ENCODE assay signal across 15 cellular contexts in genomic region chr2:62200868-62201267, GRCh38. TPM values are rescaled to one million over a fixed set of nuclear protein-coding genes. Genes with fewer than 3 reads are reported as not detected.
DNase-seq lines count a peak whose midpoint lies in the region; ATAC-seq and TF ChIP-seq lines count a peak whose summit lies in the region.
"Had no signal": no experiment of that assay in that cellular context is flagged by ENCODE, and none has a peak within 500 bp of the region (broad histone marks: within the 10 kb centered on the region; RNA-seq: fewer than 3 reads in every experiment).

No MANE protein-coding gene starts in this region.

- no peaks in the 10 kb centered on the region for H3K27me3 Mint-ChIP-seq in activated CD4-positive, alpha-beta memory T cell treated with anti-CD3 and anti-CD28 coated beads for 36 hours
- H3K27me3 Mint-ChIP-seq in activated CD4-positive, alpha-beta memory T cell treated with anti-CD3 and anti-CD28 coated beads, Interleukin-2, amount 10 ng/mL, durations not matched to agents 7 days and 5 days: no peaks in the 10 kb centered on the region
- H3K27me3 Mint-ChIP-seq in activated T-helper 1 cell treated with anti-CD3 and anti-CD28 coated beads, Interleukin-12 subunit alpha, Interleukin-12 subunit beta, Interleukin-2, Interleukin-4 antibody, amounts not matched to agents 30 ng/mL and 10 ng/mL and 1 ng/mL, durations not matched to agents 14 hours and 24 hours and 36 hours (ENCODE audit: insufficient read depth): no peaks in the 10 kb centered on the region

- no peak for ATAC-seq in heart right ventricle
- ATAC-seq: esophagus mucosa, heart left ventricle had no signal

- POLR2A ChIA-PET in activated CD4-positive, alpha-beta memory T cell treated with anti-CD3 and anti-CD28 coated beads for 36 hours (lab: Charles Lee): interaction anchor here (1.1 to 1.9 kb wide), 3 partner anchors 87 to 145 kb away, joined by 3 to 8 read pairs (median 4); no protein-coding TSS in a partner anchor
- POLR2A ChIA-PET in activated CD4-positive, alpha-beta memory T cell treated with anti-CD3 and anti-CD28 coated beads, Interleukin-2, amount 10 ng/mL, durations not matched to agents 7 days and 5 days (lab: Charles Lee): interaction anchor here (1.2 kb wide), 1 partner anchor 113 kb away, joined by 4 read pairs; no protein-coding TSS in a partner anchor

- peak overlapping the region; percentile 88 for H3K4me3 Mint-ChIP-seq in activated CD4-positive, alpha-beta memory T cell treated with anti-CD3 and anti-CD28 coated beads for 36 hours
- H3K4me3 Mint-ChIP-seq in activated CD4-positive, alpha-beta memory T cell treated with anti-CD3 and anti-CD28 coated beads, Interleukin-2, amount 10 ng/mL, durations not matched to agents 7 days and 5 days: no peak overlapping the region
- peak overlapping the region; percentile 87 for H3K4me3 Mint-ChIP-seq in activated T-helper 1 cell treated with anti-CD3 and anti-CD28 coated beads, Interleukin-12 subunit alpha, Interleukin-12 subunit beta, Interleukin-2, Interleukin-4 antibody, amounts not matched to agents 30 ng/mL and 10 ng/mL and 1 ng/mL, durations not matched to agents 14 hours and 24 hours and 36 hours

- H3K4me3 ChIP-seq in neutrophil (ENCODE audit: low read depth in 1 of 2, low read length in 1 of 2) (no peak overlapping the region), heart right ventricle (no peak overlapping the region)
- H3K4me3 ChIP-seq: heart left ventricle had no signal

- H3K27ac ChIP-seq in neutrophil (peak overlapping the region; percentile 73), heart right ventricle (peak overlapping the region in 4 of 10 donors; percentile 1 to 21 (median 15))

- peaks cover 8% of the 10 kb centered on the region for H3K36me3 Mint-ChIP-seq in activated CD4-positive, alpha-beta memory T cell treated with anti-CD3 and anti-CD28 coated beads for 36 hours
- H3K36me3 Mint-ChIP-seq in activated CD4-positive, alpha-beta memory T cell treated with anti-CD3 and anti-CD28 coated beads, Interleukin-2, amount 10 ng/mL, durations not matched to agents 7 days and 5 days (ENCODE audit: low read depth): peaks cover 29% of the 10 kb centered on the region
- H3K36me3 Mint-ChIP-seq in activated T-helper 1 cell treated with anti-CD3 and anti-CD28 coated beads, Interleukin-12 subunit alpha, Interleukin-12 subunit beta, Interleukin-2, Interleukin-4 antibody, amounts not matched to agents 30 ng/mL and 10 ng/mL and 1 ng/mL, durations not matched to agents 14 hours and 24 hours and 36 hours (ENCODE audit: low read depth): peaks cover 19% of the 10 kb centered on the region

- intact Hi-C loops in activated CD4-positive, alpha-beta memory T cell treated with anti-CD3 and anti-CD28 coated beads for 36 hours (cut with micrococcal nuclease): loop anchor here (1.0 to 2.0 kb wide), 2 partner anchors 437 to 662 kb away; partner anchors contain the start of gene XPO1
- intact Hi-C loops in activated T-helper 1 cell treated with anti-CD3 and anti-CD28 coated beads, Interleukin-12 subunit alpha, Interleukin-12 subunit beta, Interleukin-2, Interleukin-4 antibody, amounts not matched to agents 30 ng/mL and 10 ng/mL and 1 ng/mL, durations not matched to agents 14 hours and 24 hours and 36 hours (cut with micrococcal nuclease): loop anchor here (1.0 to 5.0 kb wide), 3 partner anchors 105 to 1184 kb away; partner anchors contain the start of genes PEX13 and PUS10
- intact Hi-C loops in heart right ventricle (cut with DNase I): loop anchor here in 4 of 10 donors (5.0 to 10.0 kb wide), 4 partner anchors 86 to 211 kb away; no protein-coding TSS in a partner anchor

- CTCF ChIA-PET in activated CD4-positive, alpha-beta memory T cell treated with anti-CD3 and anti-CD28 coated beads for 36 hours (lab: Charles Lee): no interaction called here
- CTCF ChIA-PET in activated CD4-positive, alpha-beta memory T cell treated with anti-CD3 and anti-CD28 coated beads, Interleukin-2, amount 10 ng/mL, durations not matched to agents 7 days and 5 days (lab: Charles Lee): interaction anchor here (1.3 kb wide), 1 partner anchor 341 kb away, joined by 3 read pairs; no protein-coding TSS in a partner anchor

- H3K36me3 ChIP-seq in neutrophil: no peaks in the 10 kb centered on the region
- H3K36me3 ChIP-seq in heart right ventricle: no peaks in the 10 kb centered on the region
- H3K36me3 ChIP-seq: heart left ventricle had no signal

- TF ChIP-seq POLR2A in GM18951 (IDR thresholded peaks at IDR 0.05; ENCODE audit: extremely low read depth, insufficient read depth, insufficient read length): peak; percentile 13

- in situ Hi-C loops in GM18951 (cut with MboI; ENCODE audit: low sequenced_read_pairs, unreplicated experiment): loop anchor here (10.0 kb wide), 1 partner anchor 214 kb away; no protein-coding TSS in a partner anchor

- TF ChIP-seq CTCF in neutrophil (IDR thresholded peaks at IDR 0.05): no peak
- TF ChIP-seq CTCF in heart right ventricle (IDR thresholded peaks at IDR 0.05): no peak

- H3K27ac Mint-ChIP-seq in activated CD4-positive, alpha-beta memory T cell treated with anti-CD3 and anti-CD28 coated beads for 36 hours: peak overlapping the region; percentile 96
- no peak overlapping the region for H3K27ac Mint-ChIP-seq in activated CD4-positive, alpha-beta memory T cell treated with anti-CD3 and anti-CD28 coated beads, Interleukin-2, amount 10 ng/mL, durations not matched to agents 7 days and 5 days
- H3K27ac Mint-ChIP-seq in activated T-helper 1 cell treated with anti-CD3 and anti-CD28 coated beads, Interleukin-12 subunit alpha, Interleukin-12 subunit beta, Interleukin-2, Interleukin-4 antibody, amounts not matched to agents 30 ng/mL and 10 ng/mL and 1 ng/mL, durations not matched to agents 14 hours and 24 hours and 36 hours: peak overlapping the region; percentile 96

- H3K9me3 ChIP-seq in neutrophil: no peaks in the 10 kb centered on the region
- H3K9me3 ChIP-seq in heart right ventricle: no peaks in the 10 kb centered on the region
- H3K9me3 ChIP-seq: heart left ventricle, SK-N-SH had no signal

- H3K4me1 ChIP-seq in neutrophil (ENCODE audit: control insufficient read depth in 1 of 2, insufficient read depth in 1 of 2, low read depth in 1 of 2, low read length in 1 of 2) (peaks cover 84 to 92% of the 10 kb centered on the region in 2 experiments), heart right ventricle (peaks cover 4 to 81% (median 70%) of the 10 kb centered on the region in 9 donors)

- DNase-seq in activated CD4-positive, alpha-beta memory T cell treated with anti-CD3 and anti-CD28 coated beads for 36 hours: no peak
- DNase-seq in activated CD4-positive, alpha-beta memory T cell treated with anti-CD3 and anti-CD28 coated beads, Interleukin-2, amount 10 ng/mL, durations not matched to agents 7 days and 5 days: no peak
- DNase-seq in activated T-helper 1 cell treated with anti-CD3 and anti-CD28 coated beads, Interleukin-12 subunit alpha, Interleukin-12 subunit beta, Interleukin-2, Interleukin-4 antibody, amounts not matched to agents 30 ng/mL and 10 ng/mL and 1 ng/mL, durations not matched to agents 14 hours and 24 hours and 36 hours (ENCODE audit: low spot score): no peak
- no peak for DNase-seq in HK-2 (ENCODE audit: unreplicated experiment)
- DNase-seq in heart right ventricle: no peak
- DNase-seq in H4 (ENCODE audit: low spot score): no peak
- DNase-seq: activated CD4-positive, alpha-beta T cell treated with anti-CD3 and anti-CD28 coated beads for 1 hour; DND-41; GOT3; heart left ventricle; SK-N-SH; stimulated activated CD4-positive, alpha-beta T cell treated with anti-CD3 and anti-CD28 coated beads, Interleukin-4, amount 100 ng/mL, for 1 hour had no signal

- H3K27me3 ChIP-seq in neutrophil (no peaks in the 10 kb centered on the region), heart right ventricle (no peaks in the 10 kb centered on the region)
- H3K27me3 ChIP-seq: heart left ventricle had no signal

- no peaks in the 10 kb centered on the region for H3K9me3 Mint-ChIP-seq in activated CD4-positive, alpha-beta memory T cell treated with anti-CD3 and anti-CD28 coated beads for 36 hours
- H3K9me3 Mint-ChIP-seq in activated CD4-positive, alpha-beta memory T cell treated with anti-CD3 and anti-CD28 coated beads, Interleukin-2, amount 10 ng/mL, durations not matched to agents 7 days and 5 days: no peaks in the 10 kb centered on the region
- H3K9me3 Mint-ChIP-seq in activated T-helper 1 cell treated with anti-CD3 and anti-CD28 coated beads, Interleukin-12 subunit alpha, Interleukin-12 subunit beta, Interleukin-2, Interleukin-4 antibody, amounts not matched to agents 30 ng/mL and 10 ng/mL and 1 ng/mL, durations not matched to agents 14 hours and 24 hours and 36 hours: no peaks in the 10 kb centered on the region

- 50 to 56% methylated on average over 3 of the region's 3 CpGs for WGBS in heart right ventricle, 2 donors

- peaks cover 75% of the 10 kb centered on the region for H3K4me1 Mint-ChIP-seq in activated CD4-positive, alpha-beta memory T cell treated with anti-CD3 and anti-CD28 coated beads for 36 hours (ENCODE audit: low read depth)
- peaks cover 60% of the 10 kb centered on the region for H3K4me1 Mint-ChIP-seq in activated CD4-positive, alpha-beta memory T cell treated with anti-CD3 and anti-CD28 coated beads, Interleukin-2, amount 10 ng/mL, durations not matched to agents 7 days and 5 days
- peaks cover 71% of the 10 kb centered on the region for H3K4me1 Mint-ChIP-seq in activated T-helper 1 cell treated with anti-CD3 and anti-CD28 coated beads, Interleukin-12 subunit alpha, Interleukin-12 subunit beta, Interleukin-2, Interleukin-4 antibody, amounts not matched to agents 30 ng/mL and 10 ng/mL and 1 ng/mL, durations not matched to agents 14 hours and 24 hours and 36 hours (ENCODE audit: low read depth)

RNA-seq across cellular contexts. Expression of gene B3GNT2, which starts 5.0 kb away (rescaled TPM):
- 10 to 100 TPM; 26.6 to 26.9 TPM for total RNA-seq in activated CD4-positive, alpha-beta memory T cell treated with anti-CD3 and anti-CD28 coated beads for 36 hours
- total RNA-seq in activated CD4-positive, alpha-beta memory T cell treated with anti-CD3 and anti-CD28 coated beads, Interleukin-2, amount 10 ng/mL, durations not matched to agents 7 days and 5 days: 10 to 100 TPM; 28.3 to 29.1 TPM
- total RNA-seq in activated T-helper 1 cell treated with anti-CD3 and anti-CD28 coated beads, Interleukin-12 subunit alpha, Interleukin-12 subunit beta, Interleukin-2, Interleukin-4 antibody, amounts not matched to agents 30 ng/mL and 10 ng/mL and 1 ng/mL, durations not matched to agents 14 hours and 24 hours and 36 hours: 32.8 and 37.3 TPM in 2 replicates
- 10 to 100 TPM; 11.8 to 33.5 (median 18.1) TPM for total RNA-seq in heart right ventricle
- 10 to 100 TPM; 10.4 to 10.8 TPM for polyA plus RNA-seq in heart right ventricle
- 18.7 and 21.9 TPM in 2 replicates for total RNA-seq in H4 (2014; rRNA removed; shearing (Covaris generic))
